ENCODE assay signal across 16 cellular contexts in genomic region chr5:107543868-107544267, GRCh38.
A peak's percentile ranks its signal among the peaks of the same experiment; 100 is the strongest.
DNase-seq lines count a peak whose midpoint lies in the region; ATAC-seq and TF ChIP-seq lines count a peak whose summit lies in the region.
"Had no signal": no experiment of that assay in that cellular context is flagged by ENCODE, and none has a peak within 500 bp of the region (broad histone marks: within the 10 kb centered on the region; RNA-seq: fewer than 3 reads in every experiment).

No MANE protein-coding gene starts in this region.

- no peak overlapping the region for H3K4me3 ChIP-seq in right atrium auricular region
- H3K4me3 ChIP-seq in neural progenitor cell, result no peak overlapping the region

- H3K4me3 Mint-ChIP-seq in neural progenitor cell, result no peak overlapping the region

- intact Hi-C loops in Right ventricle myocardium superior (cut with DNase I), result no loop called here

- no peak for ATAC-seq in Right ventricle myocardium superior (ENCODE audit: poor library complexity)
- no peak for ATAC-seq in GM21447 (IDR thresholded peaks at IDR 0.05; ENCODE audit: unreplicated experiment)

- H2AFZ ChIP-seq in neural progenitor cell (replicated peaks), result no peak overlapping the region

- peaks cover 100% of the 10 kb centered on the region for H3K79me2 ChIP-seq in neural progenitor cell (ENCODE audit: low read depth)

- peaks cover 1% of the 10 kb centered on the region for H3K36me3 Mint-ChIP-seq in neural progenitor cell

- H3F3A ChIP-seq in neural progenitor cell (ENCODE audit: low read depth), result peaks cover 54% of the 10 kb centered on the region

- POLR2A ChIA-PET in RWPE1 (lab: Yijun Ruan, JAX; ENCODE audit: low non-redundant PET), result interaction anchor here (1.0 kb wide), 1 partner anchor 129 kb away, joined by 3 read pairs; no protein-coding TSS in a partner anchor

- DNase-seq in right atrium auricular region (ENCODE audit: low spot score) (no peak), Right ventricle myocardium superior (no peak), RWPE1 (ENCODE audit: low spot score) (no peak), neural progenitor cell (ENCODE audit: low spot score) (no peak), DMS153 (lab: John Stamatoyannopoulos, UW) (no peak), HT-29 (ENCODE audit: low spot score) (no peak)
- DNase-seq in stimulated activated CD4-positive, alpha-beta T cell treated with anti-CD3 and anti-CD28 coated beads, Interleukin-4, amount 100 ng/mL, for 4 hours, result no peak
- DNase-seq: C1 segment of cervical spinal cord, DMS 273 treated with DMSO at 0.1 percent for 48 hours, GF-D8, IMR-90, Karpas-422, NCI-H1930, NCI-H2171 treated with DMSO at 0.1 percent for 48 hours, NCI-H510A treated with DMSO at 0.1 percent for 48 hours had no signal

- peaks cover 100% of the 10 kb centered on the region for H4K20me1 ChIP-seq in neural progenitor cell (ENCODE audit: low read depth)

- no peaks in the 10 kb centered on the region for H3K27me3 Mint-ChIP-seq in neural progenitor cell (ENCODE audit: insufficient read depth, low read depth)

- H3K9me3 ChIP-seq in right atrium auricular region (no peaks in the 10 kb centered on the region), neural progenitor cell (ENCODE audit: low read depth) (no peaks in the 10 kb centered on the region)

- H3K4me1 ChIP-seq in right atrium auricular region, result peaks cover 0 to 47% of the 10 kb centered on the region in 2 donors
- H3K4me1 ChIP-seq in neural progenitor cell, result peaks cover 79% of the 10 kb centered on the region

- H3K36me3 ChIP-seq in right atrium auricular region, result no peaks in the 10 kb centered on the region
- no peaks in the 10 kb centered on the region for H3K36me3 ChIP-seq in neural progenitor cell

- no peaks in the 10 kb centered on the region for H3K9me3 Mint-ChIP-seq in neural progenitor cell

- CTCF ChIA-PET in RWPE1 (lab: Yijun Ruan, JAX), result interaction anchor here (0.5 kb wide), 1 partner anchor 28 kb away, joined by 3 read pairs; no protein-coding TSS in a partner anchor

- H3K27ac ChIP-seq in right atrium auricular region (peak overlapping the region; percentile 72 to 85), RWPE1 (peak overlapping the region; percentile 74), neural progenitor cell (peak overlapping the region; percentile 14)

- peak overlapping the region; percentile 44 for H3K4me2 ChIP-seq in neural progenitor cell

- peaks cover 69% of the 10 kb centered on the region for H3K4me1 Mint-ChIP-seq in neural progenitor cell

- no peak overlapping the region for H3K27ac Mint-ChIP-seq in neural progenitor cell

- TF ChIP-seq CTCF in right atrium auricular region (IDR thresholded peaks at IDR 0.05), result no peak
- TF ChIP-seq CTCF in RWPE1 (conservative IDR thresholded peaks at IDR 0.05; ENCODE audit: low read depth), result no peak
- TF ChIP-seq CTCF in neural progenitor cell (IDR thresholded peaks at IDR 0.05), result no peak

- H3K27me3 ChIP-seq in right atrium auricular region (no peaks in the 10 kb centered on the region), neural progenitor cell (no peaks in the 10 kb centered on the region)

- no peak overlapping the region for H3K9ac ChIP-seq in neural progenitor cell

Comparison
In these comparisons a context has a peak if more than half of its experiments do, and no peak if none do; other contexts are left out.
1. H3K27ac ChIP-seq: peak in every context shown above with its lines; median percentile 78 in right atrium auricular region; 74 in RWPE1; 14 in neural progenitor cell.